Comparison of ENCODE assay signal across 8 cellular contexts in genomic region chr20:50379049-50379990, GRCh38.
DNase-seq lines count a peak whose midpoint lies in the region; ATAC-seq and TF ChIP-seq lines count a peak whose summit lies in the region.

No MANE protein-coding gene starts in this region.

- no peak overlapping the region for H3K27ac Mint-ChIP-seq in endodermal cell

- H3K9me2 ChIP-seq in Karpas-422 (replicated peaks; ENCODE audit: insufficient read depth, low read length), result no peaks in the 10 kb centered on the region

- POLR2A ChIA-PET in BJ (lab: Charles Lee), result no interaction called here

- H3K4me3 ChIP-seq in BJ (ENCODE audit: low read depth, low read length), result no peak overlapping the region
- H3K4me3 ChIP-seq in endodermal cell (ENCODE audit: low read length), result no peak overlapping the region
- H3K4me3 ChIP-seq in Karpas-422 (ENCODE audit: low read length), result no peak overlapping the region

- WGBS in endodermal cell (ENCODE audit: insufficient coverage in 1 of 2, insufficient read length in 1 of 2), 2 experiments, result 91 to 96% methylated on average over 18 to 37 of the region's 38 CpGs

- ATAC-seq in omental fat pad (ENCODE audit: low FRiP score) (peak; percentile 72), GM19324 (IDR thresholded peaks at IDR 0.05; ENCODE audit: low FRiP score, unreplicated experiment) (no peak)

- no peaks in the 10 kb centered on the region for H3K79me2 ChIP-seq in Karpas-422 (ENCODE audit: low read length)

- no peaks in the 10 kb centered on the region for H3K4me1 Mint-ChIP-seq in endodermal cell

- no peak overlapping the region for H3K9ac ChIP-seq in endodermal cell (ENCODE audit: extremely low read depth, low read length, poor library complexity, severe bottlenecking)
- no peak overlapping the region for H3K9ac ChIP-seq in Karpas-422 (ENCODE audit: low read length)

- H3K9me3 ChIP-seq in endodermal cell (ENCODE audit: control insufficient read depth, low read length) (no peaks in the 10 kb centered on the region), Karpas-422 (ENCODE audit: low read length) (no peaks in the 10 kb centered on the region)

- H3K27me3 ChIP-seq in BJ (ENCODE audit: control insufficient read depth, insufficient read depth, low read length) (no peaks in the 10 kb centered on the region; the same call in 1 of the 2 replicates), endodermal cell (ENCODE audit: control insufficient read depth, insufficient read depth, low read length, poor library complexity, severe bottlenecking) (no peaks in the 10 kb centered on the region), Karpas-422 (ENCODE audit: low read length) (no peaks in the 10 kb centered on the region)

- CTCF ChIA-PET in BJ (lab: Yijun Ruan, JAX), result interaction anchor here (0.6 to 1.2 kb wide), 2 partner anchors 58 to 72 kb away, joined by 3 to 4 read pairs; no protein-coding TSS in a partner anchor

- no peaks in the 10 kb centered on the region for H3K9me3 Mint-ChIP-seq in endodermal cell

- peak overlapping the region; percentile 29 for H3K27ac ChIP-seq in endodermal cell (ENCODE audit: low read depth, low read length)
- H3K27ac ChIP-seq in Karpas-422 (ENCODE audit: low read length), result no peak overlapping the region

- TF ChIP-seq CTCF in BJ (IDR thresholded peaks at IDR 0.05; ENCODE audit: insufficient read depth, low read depth, low read length) (no peak), endodermal cell (conservative IDR thresholded peaks at IDR 0.05) (no peak), omental fat pad (IDR thresholded peaks at IDR 0.05) (no peak), GM20000 (IDR thresholded peaks at IDR 0.05; ENCODE audit: extremely low read depth, missing control alignments) (no peak)

- no peak overlapping the region for H2AFZ ChIP-seq in Karpas-422 (ENCODE audit: low read length)

- H3K4me1 ChIP-seq in endodermal cell (ENCODE audit: control insufficient read depth, insufficient read depth, low read length) (no peaks in the 10 kb centered on the region), Karpas-422 (ENCODE audit: low read length) (no peaks in the 10 kb centered on the region)

- H3K4me2 ChIP-seq in Karpas-422 (ENCODE audit: low read depth, low read length, poor library complexity, severe bottlenecking), result no peak overlapping the region

- no peak overlapping the region for H3K4me3 Mint-ChIP-seq in endodermal cell

- no peaks in the 10 kb centered on the region for H3K36me3 ChIP-seq in BJ (ENCODE audit: control insufficient read depth, insufficient read depth, low read length)
- no peaks in the 10 kb centered on the region for H3K36me3 ChIP-seq in endodermal cell (ENCODE audit: control insufficient read depth, insufficient read depth, low read length)
- no peaks in the 10 kb centered on the region for H3K36me3 ChIP-seq in Karpas-422 (ENCODE audit: insufficient read depth, low read length)

- DNase-seq in BJ (ENCODE audit: low read depth), result peak; percentile 74
- peak; percentile 81 for DNase-seq in NCI-H2029 (lab: John Stamatoyannopoulos, UW)
- DNase-seq in endodermal cell, result no peak
- peak; percentile 70 for DNase-seq in omental fat pad (ENCODE audit: low spot score)
- DNase-seq in Karpas-422, result no peak
- no peak for DNase-seq in dedifferentiated amniotic fluid mesenchymal stem cell (ENCODE audit: extremely low spot score)
- DNase-seq in GM20000 (ENCODE audit: low spot score), result no peak

- H3K27me3 Mint-ChIP-seq in endodermal cell (ENCODE audit: insufficient read depth), result no peaks in the 10 kb centered on the region

- no peaks in the 10 kb centered on the region for H3K36me3 Mint-ChIP-seq in endodermal cell (ENCODE audit: low read depth)

- no peaks in the 10 kb centered on the region for H4K20me1 ChIP-seq in Karpas-422 (ENCODE audit: insufficient read depth, low read depth, low read length)

Comparison
In these comparisons a context has a peak if more than half of its experiments do, and no peak if none do; other contexts are left out.
1. DNase-seq: peak in BJ (single experiment), NCI-H2029 (single experiment) and omental fat pad (single experiment); none in endodermal cell (single experiment), Karpas-422 (single experiment), dedifferentiated amniotic fluid mesenchymal stem cell (single experiment) and GM20000 (single experiment).